8 cellular contexts compared by ENCODE assay signal in the genomic region with DNA sequence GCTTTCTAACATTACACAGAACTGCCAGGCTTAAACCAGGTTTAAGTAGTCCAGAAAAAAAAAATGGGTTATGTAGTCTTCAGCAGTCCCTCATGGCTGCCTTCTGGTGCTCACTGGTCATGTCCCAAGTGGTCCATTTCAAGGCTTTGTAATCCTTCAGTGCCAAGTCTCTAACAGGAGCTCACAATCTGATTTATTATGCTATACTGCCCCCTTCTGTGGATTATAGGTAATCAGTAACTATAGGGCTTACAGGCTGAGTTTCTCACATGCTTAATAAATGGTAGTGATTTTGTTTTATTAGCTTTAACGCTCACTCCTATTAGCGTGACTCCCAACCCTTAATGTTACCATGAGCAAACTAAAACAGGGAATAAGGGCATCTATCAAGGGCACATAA.
A peak's percentile ranks its signal among the peaks of the same experiment; 100 is the strongest.
DNase-seq lines count a peak whose midpoint lies in the region; ATAC-seq and TF ChIP-seq lines count a peak whose summit lies in the region.

No MANE protein-coding gene starts in this region.

- peak; percentile 69 for ATAC-seq in HG03565 (IDR thresholded peaks at IDR 0.05; ENCODE audit: unreplicated experiment)
- ATAC-seq in T-helper 17 cell: peak; percentile 47
- no peak for ATAC-seq in HG03469 (IDR thresholded peaks at IDR 0.05; ENCODE audit: unreplicated experiment)

- H3K36me3 Mint-ChIP-seq in MCF 10A (ENCODE audit: insufficient read depth, unreplicated experiment) (no peaks in the 10 kb centered on the region), T-helper 17 cell (ENCODE audit: low read depth) (no peaks in the 10 kb centered on the region)
- H3K36me3 Mint-ChIP-seq in activated CD4-positive, alpha-beta T cell treated with anti-CD3 and anti-CD28 coated beads, Interleukin-2, amount 10 ng/mL, durations not matched to agents 24 days and 14 days (ENCODE audit: low read depth): no peaks in the 10 kb centered on the region

- intact Hi-C loops in MCF 10A (cut with micrococcal nuclease) (loop anchor here (1.0 to 5.0 kb wide), 2 partner anchors 1149 to 1416 kb away; no protein-coding TSS in a partner anchor), breast epithelium (cut with DNase I; ENCODE audit: low total_unique reads) (no loop called here)
- intact Hi-C loops in activated CD4-positive, alpha-beta T cell treated with anti-CD3 and anti-CD28 coated beads, Interleukin-2, amount 10 ng/mL, durations not matched to agents 24 days and 14 days (cut with micrococcal nuclease): no loop called here

- no peak overlapping the region for H3K4me3 Mint-ChIP-seq in MCF 10A (ENCODE audit: unreplicated experiment)
- H3K4me3 Mint-ChIP-seq in T-helper 17 cell: no peak overlapping the region
- no peak overlapping the region for H3K4me3 Mint-ChIP-seq in activated CD4-positive, alpha-beta T cell treated with anti-CD3 and anti-CD28 coated beads, Interleukin-2, amount 10 ng/mL, durations not matched to agents 24 days and 14 days

- no peak overlapping the region for H3K27ac Mint-ChIP-seq in MCF 10A (ENCODE audit: low read depth, unreplicated experiment)
- no peak overlapping the region for H3K27ac Mint-ChIP-seq in T-helper 17 cell
- H3K27ac Mint-ChIP-seq in activated CD4-positive, alpha-beta T cell treated with anti-CD3 and anti-CD28 coated beads, Interleukin-2, amount 10 ng/mL, durations not matched to agents 24 days and 14 days: no peak overlapping the region

- H3K9me3 Mint-ChIP-seq in MCF 10A (ENCODE audit: unreplicated experiment): peaks cover 6% of the 10 kb centered on the region
- H3K9me3 Mint-ChIP-seq in activated CD4-positive, alpha-beta T cell treated with anti-CD3 and anti-CD28 coated beads, Interleukin-2, amount 10 ng/mL, durations not matched to agents 24 days and 14 days: no peaks in the 10 kb centered on the region

- CTCF ChIA-PET in MCF 10A (lab: Yijun Ruan, JAX): interaction anchor here (0.5 to 6.3 kb wide), 22 partner anchors 14 to 1395 kb away, joined by 3 to 143 read pairs (median 4); no protein-coding TSS in a partner anchor

- no peak overlapping the region for H3K4me3 ChIP-seq in breast epithelium
- no peak overlapping the region for H3K4me3 ChIP-seq in kidney epithelial cell (ENCODE audit: low read depth, low read length)

- POLR2A ChIA-PET in MCF 10A (lab: Yijun Ruan, JAX): no interaction called here

- no peaks in the 10 kb centered on the region for H3K4me1 ChIP-seq in breast epithelium

- H3K27ac ChIP-seq in breast epithelium: no peak overlapping the region

- H3K27me3 Mint-ChIP-seq in MCF 10A (ENCODE audit: insufficient read depth, unreplicated experiment): no peaks in the 10 kb centered on the region
- H3K27me3 Mint-ChIP-seq in T-helper 17 cell: no peaks in the 10 kb centered on the region
- no peaks in the 10 kb centered on the region for H3K27me3 Mint-ChIP-seq in activated CD4-positive, alpha-beta T cell treated with anti-CD3 and anti-CD28 coated beads, Interleukin-2, amount 10 ng/mL, durations not matched to agents 24 days and 14 days

- no peaks in the 10 kb centered on the region for H3K36me3 ChIP-seq in breast epithelium
- H3K36me3 ChIP-seq in kidney epithelial cell (ENCODE audit: control insufficient read depth, insufficient read depth, low read length): no peaks in the 10 kb centered on the region

- DNase-seq in MCF 10A (ENCODE audit: unreplicated experiment) (peak; percentile 49), breast epithelium (ENCODE audit: low spot score in 2 of 2) (no peak), T-helper 17 cell (no peak), kidney epithelial cell (ENCODE audit: low read depth) (no peak)
- DNase-seq in activated CD4-positive, alpha-beta T cell treated with anti-CD3 and anti-CD28 coated beads, Interleukin-2, amount 50 U/mL, for 4 hours: no peak
- DNase-seq in activated CD4-positive, alpha-beta T cell treated with anti-CD3 and anti-CD28 coated beads, Interleukin-2, amount 10 ng/mL, durations not matched to agents 24 days and 14 days: no peak

- no peaks in the 10 kb centered on the region for H3K4me1 Mint-ChIP-seq in MCF 10A (ENCODE audit: insufficient read depth, unreplicated experiment)
- H3K4me1 Mint-ChIP-seq in T-helper 17 cell: no peaks in the 10 kb centered on the region
- no peaks in the 10 kb centered on the region for H3K4me1 Mint-ChIP-seq in activated CD4-positive, alpha-beta T cell treated with anti-CD3 and anti-CD28 coated beads, Interleukin-2, amount 10 ng/mL, durations not matched to agents 24 days and 14 days

- peaks cover 0 to 5% of the 10 kb centered on the region in 2 donors for H3K27me3 ChIP-seq in breast epithelium
- H3K27me3 ChIP-seq in kidney epithelial cell (ENCODE audit: control insufficient read depth, insufficient read depth, low read length): no peaks in the 10 kb centered on the region

- no peaks in the 10 kb centered on the region for H3K9me3 ChIP-seq in breast epithelium
- H3K9me3 ChIP-seq in T-helper 17 cell (ENCODE audit: control insufficient read depth, low read length, poor library complexity, severe bottlenecking): no peaks in the 10 kb centered on the region

- no TSS peak for BruUV-seq in MCF 10A (replicated peaks; lab: Mats Ljungman, UMichigan)

- no peak for TF ChIP-seq POLR2A in breast epithelium (IDR thresholded peaks at IDR 0.05)

- peak; percentile 40 for TF ChIP-seq CTCF in MCF 10A (IDR thresholded peaks at IDR 0.05; ENCODE audit: unreplicated experiment)
- no peak for TF ChIP-seq CTCF in breast epithelium (IDR thresholded peaks at IDR 0.05)
- peak; percentile 1 for TF ChIP-seq CTCF in kidney epithelial cell (IDR thresholded peaks at IDR 0.05; ENCODE audit: insufficient read depth, low read length, poor library complexity, severe bottlenecking)

Comparison
In these comparisons a context has a peak if more than half of its experiments do, and no peak if none do; other contexts are left out.
1. CTCF ChIP-seq: peak in MCF 10A (single experiment) and kidney epithelial cell (single experiment); none in breast epithelium (0 of 3).